In genomic region chr3:128945878-128946175, GRCh38 we compare ENCODE assay signal across 21 cellular contexts. TPM values are rescaled to one million over a fixed set of nuclear protein-coding genes. Genes with fewer than 3 reads are reported as not detected.
DNase-seq lines count a peak whose midpoint lies in the region; ATAC-seq lines count a peak whose summit lies in the region.
"Had no signal": no experiment of that assay in that cellular context is flagged by ENCODE, and none has a peak within 500 bp of the region (broad histone marks: within the 10 kb centered on the region; RNA-seq: fewer than 3 reads in every experiment).

No MANE protein-coding gene starts in this region.

- no peak overlapping the region for H2AFZ ChIP-seq in neuronal stem cell (ENCODE audit: low read length)
- H2AFZ ChIP-seq: GM23338 had no signal

- H3K4me1 ChIP-seq in neuronal stem cell (ENCODE audit: control insufficient read depth in 2 of 2, insufficient read depth in 1 of 2, low read depth in 1 of 2, low read length in 2 of 2): peaks cover 0 to 6% of the 10 kb centered on the region in 2 donors
- H3K4me1 ChIP-seq: BE2C, HAP-1 had no signal

- H2BK12ac ChIP-seq in neuronal stem cell (ENCODE audit: low read length): no peak overlapping the region

- no CpG with 5 or more reads among the region's 3 CpGs for WGBS in neuronal stem cell (ENCODE audit: extremely low coverage in 2 of 2, insufficient read length in 2 of 2, insufficient replicate concordance in 1 of 2), 2 donors

- no peak overlapping the region for H3K9ac ChIP-seq in neuronal stem cell (ENCODE audit: low read depth, low read length, poor library complexity)
- H3K9ac ChIP-seq: BLaER1 treated with 17β-estradiol and CSF1 and Interleukin-3, amounts not matched to agents 10 nM and 100 nM had no signal

- H3K4ac ChIP-seq in neuronal stem cell (ENCODE audit: low read length): no peak overlapping the region

- peak overlapping the region; percentile 29 for H2BK5ac ChIP-seq in neuronal stem cell (ENCODE audit: low read length)

- H2AK5ac ChIP-seq in neuronal stem cell (ENCODE audit: low read depth, low read length): no peak overlapping the region

- peaks cover 0 to 1% of the 10 kb centered on the region in 2 donors for H3K9me3 ChIP-seq in neuronal stem cell (replicated peaks in 1 of 2; ENCODE audit: control insufficient read depth in 2 of 2, insufficient read depth in 1 of 2, low read depth in 1 of 2, low read length in 2 of 2)
- H3K9me3 ChIP-seq: BE2C; BLaER1 treated with 17β-estradiol and CSF1 and Interleukin-3, amounts not matched to agents 10 nM and 100 nM; HAP-1 had no signal

- no peak overlapping the region for H3K18ac ChIP-seq in neuronal stem cell (ENCODE audit: low read length)

- H2BK120ac ChIP-seq in neuronal stem cell (ENCODE audit: low read depth, low read length): no peak overlapping the region

- no peaks in the 10 kb centered on the region for H3K27me3 ChIP-seq in neuronal stem cell (ENCODE audit: control insufficient read depth in 3 of 3, insufficient read depth in 3 of 3, low read depth in 1 of 3, low read length in 3 of 3)
- H3K27me3 ChIP-seq: BLaER1 treated with 17β-estradiol and CSF1 and Interleukin-3, amounts not matched to agents 10 nM and 100 nM had no signal

- H3K4me3 ChIP-seq in neuronal stem cell (ENCODE audit: low read length in 2 of 2): no peak overlapping the region
- H3K4me3 ChIP-seq: BLaER1 treated with 17β-estradiol and CSF1 and Interleukin-3, amounts not matched to agents 10 nM and 100 nM; GM23338; HAP-1 had no signal

- H2BK15ac ChIP-seq in neuronal stem cell (ENCODE audit: low read length): no peak overlapping the region

- H3K4me2 ChIP-seq in neuronal stem cell (ENCODE audit: insufficient read depth, low read length, poor library complexity, severe bottlenecking): no peak overlapping the region
- H3K4me2 ChIP-seq: BLaER1 treated with 17β-estradiol and CSF1 and Interleukin-3, amounts not matched to agents 10 nM and 100 nM; GM23338 had no signal

- no peaks in the 10 kb centered on the region for H3K79me1 ChIP-seq in neuronal stem cell (ENCODE audit: low read depth, low read length)

- ATAC-seq in esophagus mucosa: peak; percentile 6
- ATAC-seq: GM23338 had no signal

- H3K27ac ChIP-seq in neuronal stem cell (replicated peaks; ENCODE audit: low read length): no peak overlapping the region
- H3K27ac ChIP-seq: 22Rv1; BLaER1 treated with 17β-estradiol and CSF1 and Interleukin-3, amounts not matched to agents 10 nM and 100 nM had no signal

- DNase-seq in activated CD8-positive, alpha-beta memory T cell treated with anti-CD3 and anti-CD28 coated beads for 24 hours: peak; percentile 24
- no peak for DNase-seq in activated CD8-positive, alpha-beta memory T cell treated with anti-CD3 and anti-CD28 coated beads, Interleukin-2, amount 50 U/mL, for 4 hours
- DNase-seq in neuronal stem cell (ENCODE audit: low spot score) (no peak), ureter (ENCODE audit: low spot score) (no peak), NCI-H2171 treated with DMSO at 0.1 percent for 48 hours (lab: John Stamatoyannopoulos, UW) (no peak)
- DNase-seq: AML-193; BE2C; Calu3; CD4-positive, alpha-beta memory T cell; COR-L47; DMS53; DMS79 treated with DMSO at 0.1 percent for 48 hours; GF-D8 had no signal

- H3K23ac ChIP-seq in neuronal stem cell (ENCODE audit: low read depth, low read length, poor library complexity): no peak overlapping the region

- no peak overlapping the region for H3K14ac ChIP-seq in neuronal stem cell (ENCODE audit: low read length)

- H4K91ac ChIP-seq in neuronal stem cell (ENCODE audit: low read depth, low read length, poor library complexity): no peak overlapping the region

- peaks cover 0 to 6% of the 10 kb centered on the region in 2 donors for H3K36me3 ChIP-seq in neuronal stem cell (replicated peaks in 1 of 2; ENCODE audit: control insufficient read depth in 2 of 2, insufficient read depth in 2 of 2, low read length in 2 of 2)
- H3K36me3 ChIP-seq: BE2C; BLaER1 treated with 17β-estradiol and CSF1 and Interleukin-3, amounts not matched to agents 10 nM and 100 nM; HAP-1 had no signal

- no peak overlapping the region for H4K8ac ChIP-seq in neuronal stem cell (ENCODE audit: low read depth, low read length)

RNA-seq across cellular contexts. Expression of gene CFAP92, which starts 48.0 kb away (rescaled TPM):
- total RNA-seq in esophagus mucosa: 0.80 TPM
- polyA plus RNA-seq in neuronal stem cell (2013, experiment 1 of 2): 5.9 TPM
- 7.3 TPM for polyA plus RNA-seq in neuronal stem cell (2013, experiment 2 of 2)
- 2.1 TPM for total RNA-seq in ureter
- total RNA-seq: G401, HFFc6 had no signal

RNA-seq across cellular contexts. Expression of gene EFCC1, which starts 55.3 kb away (rescaled TPM):
- 0.20 TPM for total RNA-seq in esophagus mucosa
- polyA plus RNA-seq in neuronal stem cell (2013, experiment 1 of 2): 0.96 TPM
- polyA plus RNA-seq in neuronal stem cell (2013, experiment 2 of 2): 0.93 TPM
- 2.1 TPM for total RNA-seq in ureter
- total RNA-seq: Calu3; CD4-positive, alpha-beta memory T cell; Daoy; G401; GM23338; HFFc6 had no signal
- polyA plus RNA-seq: CD4-positive, alpha-beta memory T cell; GM23338 had no signal
